1 cellular context compared by ENCODE assay signal in the genomic region with DNA sequence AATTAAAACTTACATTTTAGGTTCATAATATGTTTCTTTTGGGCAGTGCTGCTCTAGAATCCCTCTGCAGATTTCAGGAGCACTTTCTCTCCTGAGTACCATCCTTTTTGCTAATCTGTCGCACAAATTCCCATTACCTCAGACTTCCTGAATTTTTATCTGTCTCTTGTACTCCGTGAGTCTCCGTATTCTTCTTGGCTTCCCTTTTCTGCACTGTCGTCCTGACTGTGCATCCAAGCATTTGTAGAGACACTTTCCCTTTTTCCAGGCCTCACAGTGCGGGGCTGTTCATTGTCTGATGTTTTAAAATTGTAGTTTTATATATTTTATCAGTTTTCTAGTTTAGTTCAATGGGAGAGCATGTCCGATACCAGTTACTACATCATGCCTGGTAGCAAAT.
A peak's percentile ranks its signal among the peaks of the same experiment; 100 is the strongest.
TF ChIP-seq lines count a peak whose summit lies in the region.

No MANE protein-coding gene starts in this region.

TF ChIP-seq in K562, 482 proteins besides CTCF, POLR2A, EP300 and RAD21:
- TF ChIP-seq CEBPB (tag; IDR thresholded peaks at IDR 0.05) = no peak
- peak; percentile 9; the same call in 1 of the 2 replicates for TF ChIP-seq SPI1 (IDR thresholded peaks at IDR 0.05; ENCODE audit: borderline replicate concordance, low read depth, low read length)
TF ChIP-seq in K562: peak in this region for 1.
